Comparison of ENCODE assay signal across 19 cellular contexts in genomic region chr9:124007157-124007460, GRCh38. TPM values are rescaled to one million over a fixed set of nuclear protein-coding genes. Genes with fewer than 3 reads are reported as not detected.
"Had no signal": no experiment of that assay in that cellular context is flagged by ENCODE, and none has a peak within 500 bp of the region (broad histone marks: within the 10 kb centered on the region; RNA-seq: fewer than 3 reads in every experiment).

No MANE protein-coding gene starts in this region.

- H3K4me3 ChIP-seq: cardiac muscle cell, gastroesophageal sphincter, right atrium auricular region, smooth muscle cell, tibial artery, vagina had no signal

- H3K4me3 Mint-ChIP-seq: activated CD8-positive, alpha-beta memory T cell treated with anti-CD3 and anti-CD28 coated beads, Interleukin-2, amount 10 ng/mL, durations not matched to agents 7 days and 5 days; activated T-cell treated with anti-CD3 and anti-CD28 coated beads, Interleukin-2, amount 50 U/mL, for 24 hours had no signal

- DNase-seq: activated CD4-positive, alpha-beta T cell treated with anti-CD3 and anti-CD28 coated beads, Interleukin-2, amount 50 U/mL, for 48 hours; activated CD4-positive, CD25-positive, alpha-beta regulatory T cell treated with anti-CD3 and anti-CD28 coated beads, Interleukin-2, amount 50 U/mL, for 72 hours; activated CD8-positive, alpha-beta memory T cell treated with anti-CD3 and anti-CD28 coated beads, Interleukin-2, amount 10 ng/mL, durations not matched to agents 7 days and 5 days; activated effector memory CD4-positive, alpha-beta T cell treated with anti-CD3 and anti-CD28 coated beads, Interleukin-2, amount 50 U/mL, for 16 hours; activated T-cell treated with anti-CD3 and anti-CD28 coated beads, Interleukin-2, amount 50 U/mL, for 24 hours; effector CD8-positive, alpha-beta T cell; kidney glomerular epithelial cell; T-helper 2 cell had no signal

- H3K9me3 ChIP-seq: gastroesophageal sphincter, neutrophil, right atrium auricular region, tibial artery, vagina had no signal

- H3K36me3 ChIP-seq: cardiac muscle cell, gastroesophageal sphincter, neutrophil, right atrium auricular region, tibial artery, vagina had no signal

- H3K9me3 Mint-ChIP-seq: activated naive CD4-positive, alpha-beta T cell treated with anti-CD3 and anti-CD28 coated beads, Interleukin-2, amount 50 U/mL, for 72 hours; activated T-cell treated with anti-CD3 and anti-CD28 coated beads, Interleukin-2, amount 50 U/mL, for 24 hours; stimulated activated effector memory CD8-positive, alpha-beta T cell treated with anti-CD3 and anti-CD28 coated beads, Interleukin-12 subunit alpha, Interleukin-12 subunit beta, amount 100 ng/mL, for 72 hours had no signal

- H3K27ac ChIP-seq: cardiac muscle cell, gastroesophageal sphincter, neutrophil, right atrium auricular region, tibial artery, vagina had no signal

- FAIRE-seq: colon had no signal

- H3K27ac Mint-ChIP-seq: activated naive CD4-positive, alpha-beta T cell treated with anti-CD3 and anti-CD28 coated beads, Interleukin-2, amount 50 U/mL, for 72 hours; activated T-cell treated with anti-CD3 and anti-CD28 coated beads, Interleukin-2, amount 50 U/mL, for 24 hours had no signal

- H3K4me2 ChIP-seq: smooth muscle cell had no signal

RNA-seq across cellular contexts. Expression of gene LHX2, which starts 4.5 kb away (rescaled TPM):
- total RNA-seq: activated CD8-positive, alpha-beta memory T cell treated with anti-CD3 and anti-CD28 coated beads, Interleukin-2, amount 10 ng/mL, durations not matched to agents 7 days and 5 days; activated naive CD4-positive, alpha-beta T cell treated with anti-CD3 and anti-CD28 coated beads, Interleukin-2, amount 50 U/mL, for 72 hours; gastroesophageal sphincter; posterior vena cava; smooth muscle cell; vagina had no signal
- polyA plus RNA-seq: smooth muscle cell had no signal
